ENCODE assay signal across 22 cellular contexts in the genomic region with DNA sequence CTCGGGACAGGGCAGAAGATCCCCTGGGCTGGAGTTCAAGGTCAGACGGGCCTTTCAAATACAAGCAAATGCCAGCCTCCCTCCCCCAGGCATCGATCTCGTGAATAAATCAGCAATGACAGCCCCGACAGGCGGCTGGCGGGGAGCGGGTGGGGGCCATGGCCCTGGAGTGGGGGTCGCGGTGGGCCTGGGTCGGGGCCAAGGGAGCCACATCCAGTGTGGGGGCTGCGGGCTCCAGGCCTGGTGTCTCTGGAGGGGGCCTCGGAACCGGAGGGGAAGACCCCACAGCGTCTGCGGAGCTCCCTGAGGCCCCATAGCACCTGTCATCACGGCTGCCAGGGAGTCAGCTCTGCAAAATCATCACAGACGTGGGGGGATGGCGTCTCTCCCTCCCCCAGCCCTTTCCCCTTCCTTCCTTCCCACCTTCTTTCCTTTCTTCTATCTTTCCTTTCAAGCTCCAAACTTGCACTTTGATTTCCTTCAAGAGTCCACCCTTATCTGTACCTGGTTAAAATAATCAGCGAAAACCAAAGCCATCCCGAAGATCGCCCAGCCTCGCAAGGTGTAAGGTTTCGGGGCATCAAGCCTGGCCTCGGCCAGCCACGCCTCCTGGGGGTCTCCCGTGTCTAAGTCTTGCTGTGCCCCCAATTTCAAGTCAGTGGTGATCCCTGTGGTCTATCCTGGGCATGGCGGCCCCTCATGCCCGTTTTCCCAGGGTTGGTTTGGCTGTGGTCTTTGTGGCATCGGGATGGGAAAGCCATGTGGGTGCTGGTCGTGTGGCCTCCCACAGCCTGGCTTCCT.
"Had no signal": no experiment of that assay in that cellular context is flagged by ENCODE, and none has a peak within 500 bp of the region (broad histone marks: within the 10 kb centered on the region; RNA-seq: fewer than 3 reads in every experiment).

No MANE protein-coding gene starts in this region.

- DNase-seq: caudate nucleus; effector memory CD4-positive, alpha-beta T cell; gastrocnemius medialis; islet precursor cell; lower lobe of right lung; mesenchymal stem cell; naive thymus-derived CD4-positive, alpha-beta T cell; nephron progenitor cell; ovary; stimulated activated CD4-positive, alpha-beta T cell treated with anti-CD3 and anti-CD28 coated beads, Interleukin-15, amount 100 ng/mL, for 24 hours; stimulated activated CD4-positive, alpha-beta T cell treated with anti-CD3 and anti-CD28 coated beads, Interleukin-2, amount 100 ng/mL, for 24 hours; stimulated activated CD4-positive, alpha-beta T cell treated with anti-CD3 and anti-CD28 coated beads, Interleukin-4, amount 100 ng/mL, for 4 hours; stimulated activated naive B cell treated with anti-CD40 and anti-IgM and Interleukin-4, amounts not matched to agents 10 μg/mL and 1 μg/mL and 100 μg/mL, for 72 hours; stimulated activated naive CD8-positive, alpha-beta T cell treated with anti-CD3 and anti-CD28 coated beads, Interleukin-15, amount 100 ng/mL, for 72 hours; testis had no signal

- H3K4me1 ChIP-seq: esophagus muscularis mucosa, gastrocnemius medialis, left lung, lower lobe of right lung, testis, tibial nerve had no signal

- H3K27ac ChIP-seq: coronary artery, epithelial cell of prostate, esophagus muscularis mucosa, gastrocnemius medialis, left lung, lower lobe of right lung, neutrophil, ovary, testis, tibial nerve had no signal

- H3K27me3 ChIP-seq: neutrophil, ovary, testis had no signal

- H3K36me3 ChIP-seq: esophagus muscularis mucosa, gastrocnemius medialis, left lung, lower lobe of right lung, neutrophil, ovary, tibial nerve had no signal

- H3K4me3 ChIP-seq: coronary artery, esophagus muscularis mucosa, gastrocnemius medialis, left lung, lower lobe of right lung, ovary, testis, tibial nerve had no signal

- FAIRE-seq: endometrium had no signal

- H3K9me3 ChIP-seq: esophagus muscularis mucosa, gastrocnemius medialis, left lung, lower lobe of right lung, neutrophil, ovary, testis, tibial nerve had no signal
